ENCODE assay signal across 1 cellular context in the genomic region with DNA sequence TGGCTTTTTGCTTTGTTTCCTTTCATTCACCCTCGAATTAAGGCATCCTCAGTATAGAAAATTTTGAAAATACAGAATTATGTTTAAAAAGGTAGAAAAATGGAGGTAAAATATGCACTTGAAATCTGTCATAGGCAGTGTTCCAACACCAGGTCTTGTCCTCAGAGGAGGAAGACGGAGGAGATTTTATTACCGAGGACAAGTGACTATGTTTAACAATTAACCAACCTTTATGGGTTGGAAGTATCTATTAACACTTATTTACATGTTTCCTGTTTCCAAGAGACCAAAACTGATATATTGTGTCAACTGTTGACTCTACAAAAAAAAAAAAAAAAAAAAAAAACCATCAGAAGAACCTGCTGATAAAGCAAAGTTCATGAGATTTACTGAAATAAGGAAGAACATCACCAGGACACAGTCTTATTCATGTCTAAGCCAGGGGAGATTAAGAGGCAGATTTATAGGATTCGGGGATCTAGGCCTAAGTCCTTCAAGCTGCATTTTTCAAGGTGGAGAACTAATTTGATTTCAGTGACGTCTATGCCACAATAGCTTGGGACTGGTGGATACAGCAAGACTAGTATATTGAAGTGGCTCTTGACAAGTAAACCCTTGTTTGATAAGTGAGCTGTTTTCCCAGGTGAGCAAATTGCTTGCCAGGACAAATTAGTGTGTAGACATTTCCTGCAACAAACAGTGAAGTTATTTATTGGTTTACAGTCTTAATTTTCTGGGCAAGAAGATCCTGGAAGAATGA.
TF ChIP-seq lines count a peak whose summit lies in the region.

No MANE protein-coding gene starts in this region.

TF ChIP-seq in IMR-90, 13 proteins besides CTCF, POLR2A, EP300 and RAD21 (continued from another document):
- no peak for TF ChIP-seq MAZ (IDR thresholded peaks at IDR 0.05; ENCODE audit: borderline replicate concordance, low read depth, low read length)
- TF ChIP-seq CEBPB (IDR thresholded peaks at IDR 0.05; ENCODE audit: low read depth, low read length): no peak
- no peak for TF ChIP-seq BHLHE40 (IDR thresholded peaks at IDR 0.05; ENCODE audit: low read depth, low read length)
- TF ChIP-seq, protein P1, sequence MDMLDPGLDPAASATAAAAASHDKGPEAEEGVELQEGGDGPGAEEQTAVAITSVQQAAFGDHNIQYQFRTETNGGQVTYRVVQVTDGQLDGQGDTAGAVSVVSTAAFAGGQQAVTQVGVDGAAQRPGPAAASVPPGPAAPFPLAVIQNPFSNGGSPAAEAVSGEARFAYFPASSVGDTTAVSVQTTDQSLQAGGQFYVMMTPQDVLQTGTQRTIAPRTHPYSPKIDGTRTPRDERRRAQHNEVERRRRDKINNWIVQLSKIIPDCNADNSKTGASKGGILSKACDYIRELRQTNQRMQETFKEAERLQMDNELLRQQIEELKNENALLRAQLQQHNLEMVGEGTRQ (IDR thresholded peaks at IDR 0.05; ENCODE audit: low read depth, low read length): no peak
- no peak for TF ChIP-seq SMC3 (IDR thresholded peaks at IDR 0.05; ENCODE audit: low read depth, low read length)
- no peak for TF ChIP-seq RFX5 (IDR thresholded peaks at IDR 0.05; ENCODE audit: low read depth, low read length)
- no peak for TF ChIP-seq CHD1 (IDR thresholded peaks at IDR 0.05; ENCODE audit: low read depth, low read length)
- TF ChIP-seq, protein P2, sequence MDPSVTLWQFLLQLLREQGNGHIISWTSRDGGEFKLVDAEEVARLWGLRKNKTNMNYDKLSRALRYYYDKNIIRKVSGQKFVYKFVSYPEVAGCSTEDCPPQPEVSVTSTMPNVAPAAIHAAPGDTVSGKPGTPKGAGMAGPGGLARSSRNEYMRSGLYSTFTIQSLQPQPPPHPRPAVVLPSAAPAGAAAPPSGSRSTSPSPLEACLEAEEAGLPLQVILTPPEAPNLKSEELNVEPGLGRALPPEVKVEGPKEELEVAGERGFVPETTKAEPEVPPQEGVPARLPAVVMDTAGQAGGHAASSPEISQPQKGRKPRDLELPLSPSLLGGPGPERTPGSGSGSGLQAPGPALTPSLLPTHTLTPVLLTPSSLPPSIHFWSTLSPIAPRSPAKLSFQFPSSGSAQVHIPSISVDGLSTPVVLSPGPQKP (IDR thresholded peaks at IDR 0.05; ENCODE audit: borderline replicate concordance, low read depth, low read length): no peak
